ENCODE assay signal across 9 cellular contexts in the genomic region with DNA sequence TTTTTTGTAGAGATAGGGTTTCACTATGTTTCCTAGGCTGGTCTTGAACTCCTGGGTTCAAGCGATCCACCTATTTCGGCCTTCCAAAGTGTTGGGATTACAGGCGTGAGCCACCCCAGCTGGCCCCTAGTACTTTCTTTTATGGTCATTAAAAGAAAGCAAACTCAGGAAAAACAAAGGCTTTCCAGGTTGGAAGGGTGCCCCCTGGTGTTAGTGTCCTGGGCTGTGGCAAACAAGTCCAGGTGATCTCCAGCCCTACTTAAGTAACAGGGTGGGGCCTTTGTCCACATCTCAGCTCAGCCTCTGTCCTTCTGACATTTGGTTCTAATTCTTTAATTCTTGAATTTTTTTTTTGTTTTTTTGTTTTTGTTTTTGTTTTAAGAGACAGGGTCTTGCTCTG. TPM values are rescaled to one million over a fixed set of nuclear protein-coding genes. Genes with fewer than 3 reads are reported as not detected.
A peak's percentile ranks its signal among the peaks of the same experiment; 100 is the strongest.
DNase-seq lines count a peak whose midpoint lies in the region; FAIRE-seq and TF ChIP-seq lines count a peak whose summit lies in the region.
"Had no signal": no experiment of that assay in that cellular context is flagged by ENCODE, and none has a peak within 500 bp of the region (broad histone marks: within the 10 kb centered on the region; RNA-seq: fewer than 3 reads in every experiment).

No MANE protein-coding gene starts in this region.

- peaks cover 6% of the 10 kb centered on the region for H3K27me3 Mint-ChIP-seq in nephron progenitor cell (ENCODE audit: low read depth, poor library complexity)

- H3K4me3 ChIP-seq in bronchial epithelial cell (ENCODE audit: low read depth, low read length) = no peak overlapping the region
- no peak overlapping the region for H3K4me3 ChIP-seq in effector memory CD4-positive, alpha-beta T cell (ENCODE audit: insufficient read depth, low read depth, low read length, poor library complexity, severe bottlenecking)
- H3K4me3 ChIP-seq: adrenal gland had no signal

- no peaks in the 10 kb centered on the region for H3K9me3 ChIP-seq in effector memory CD4-positive, alpha-beta T cell (ENCODE audit: control insufficient read depth, low read length)
- H3K9me3 ChIP-seq: adrenal gland had no signal

- H3K36me3 ChIP-seq in bronchial epithelial cell (ENCODE audit: control insufficient read depth, insufficient read depth, low read length) = peaks cover 11% of the 10 kb centered on the region
- no peaks in the 10 kb centered on the region for H3K36me3 ChIP-seq in effector memory CD4-positive, alpha-beta T cell (ENCODE audit: control insufficient read depth, insufficient read depth, low read length)

- H3K4me3 Mint-ChIP-seq in nephron progenitor cell = no peak overlapping the region

- TF ChIP-seq CTCF in bronchial epithelial cell (IDR thresholded peaks at IDR 0.05; ENCODE audit: insufficient read depth, low read length, severe bottlenecking) = peak; percentile 68
- TF ChIP-seq CTCF in nephron progenitor cell (IDR thresholded peaks at IDR 0.05) = peak; percentile 29

- H3K4me1 Mint-ChIP-seq in nephron progenitor cell = peaks cover 65% of the 10 kb centered on the region

- H3K4me1 ChIP-seq in effector memory CD4-positive, alpha-beta T cell (ENCODE audit: control insufficient read depth, insufficient read depth, low read length, poor library complexity, severe bottlenecking) = peaks cover 7% of the 10 kb centered on the region

- H3K27ac ChIP-seq in effector memory CD4-positive, alpha-beta T cell (ENCODE audit: insufficient read depth, low read length, poor library complexity, severe bottlenecking) = no peak overlapping the region

- intact Hi-C loops in posterior vena cava (cut with DNase I) = no loop called here

- no peaks in the 10 kb centered on the region for H3K27me3 ChIP-seq in bronchial epithelial cell (ENCODE audit: control insufficient read depth, insufficient read depth, low read length)
- H3K27me3 ChIP-seq in effector memory CD4-positive, alpha-beta T cell (replicated peaks; ENCODE audit: control insufficient read depth, insufficient read depth, low read length, poor library complexity, severe bottlenecking) = no peaks in the 10 kb centered on the region
- H3K27me3 ChIP-seq: adrenal gland had no signal

- H3K9me3 Mint-ChIP-seq in nephron progenitor cell = no peaks in the 10 kb centered on the region

- peak; percentile 79 for DNase-seq in activated effector memory CD4-positive, alpha-beta T cell treated with anti-CD3 and anti-CD28 coated beads, Interleukin-2, amount 50 U/mL, for 16 hours
- no peak for DNase-seq in activated effector memory CD4-positive, alpha-beta T cell treated with Interleukin-2 at 50 U/mL for 16 hours
- DNase-seq in OCI-M1 (lab: John Stamatoyannopoulos, UW) (peak; percentile 72), bronchial epithelial cell (ENCODE audit: low read depth) (peak; percentile 50), nephron progenitor cell (peak; percentile 31), medulla oblongata (ENCODE audit: extremely low spot score) (no peak), posterior vena cava (ENCODE audit: low spot score) (no peak)
- DNase-seq in effector memory CD4-positive, alpha-beta T cell = no peak

- FAIRE-seq in bronchial epithelial cell (lab: Jason Lieb, UNC) = no peak

- H3K27ac Mint-ChIP-seq in nephron progenitor cell = no peak overlapping the region

- H3K36me3 Mint-ChIP-seq in nephron progenitor cell (ENCODE audit: low read depth) = peaks cover 28% of the 10 kb centered on the region

RNA-seq across cellular contexts. Expression of a gene that starts 6.9 kb away (rescaled TPM):
- total RNA-seq in bronchial epithelial cell (17.3 and 21.9 TPM in 2 replicates), posterior vena cava (1,000 to 10,000 TPM; 1,004 to 1,451 TPM)

RNA-seq across cellular contexts. Expression of a gene that starts 32.5 kb away (rescaled TPM):
- total RNA-seq in bronchial epithelial cell (0.79 and 2.0 TPM in 2 replicates), posterior vena cava (1 to 10 TPM; 1.1 to 2.2 TPM)

RNA-seq across cellular contexts. Expression of a gene that starts 51.2 kb away (rescaled TPM):
- total RNA-seq in bronchial epithelial cell (22.0 and 27.1 TPM in 2 replicates), posterior vena cava (under 1 TPM; 0.14 to 0.38 TPM)

Comparison
In these comparisons a context has a peak if more than half of its experiments do, and no peak if none do; other contexts are left out.
1. DNase-seq: peak in activated effector memory CD4-positive, alpha-beta T cell treated with anti-CD3 and anti-CD28 coated beads, Interleukin-2, amount 50 U/mL, for 16 hours (single experiment), OCI-M1 (single experiment), bronchial epithelial cell (single experiment) and nephron progenitor cell (single experiment); none in activated effector memory CD4-positive, alpha-beta T cell treated with Interleukin-2 at 50 U/mL for 16 hours (single experiment), effector memory CD4-positive, alpha-beta T cell (0 of 3), medulla oblongata (single experiment) and posterior vena cava (single experiment).
2. RNA of a gene that starts 6.9 kb away (total RNA-seq): 1,004 to 1,451 TPM in posterior vena cava; 17.3 to 21.9 TPM in bronchial epithelial cell; every median in the first group is over 10 times any median in the second.
3. RNA of a gene that starts 51.2 kb away (total RNA-seq): 22.0 to 27.1 TPM in bronchial epithelial cell; 0.14 to 0.38 TPM in posterior vena cava; every median in the first group is over 10 times any median in the second.